Comparison of ENCODE assay signal across 18 cellular contexts in genomic region chr3:72990701-72991395, GRCh38.
"Had no signal": no experiment of that assay in that cellular context is flagged by ENCODE, and none has a peak within 500 bp of the region (broad histone marks: within the 10 kb centered on the region; RNA-seq: fewer than 3 reads in every experiment).

No MANE protein-coding gene starts in this region.

- H3K4me1 ChIP-seq: left lung, testis had no signal

- H3K4me2 ChIP-seq: smooth muscle cell had no signal

- H3K27me3 ChIP-seq: gastrocnemius medialis, heart left ventricle, left lung, ovary, stomach, testis had no signal

- H3K4me3 ChIP-seq: gastrocnemius medialis, heart left ventricle, left lung, ovary, smooth muscle cell, stomach, testis had no signal

- H3K4me3 Mint-ChIP-seq: activated CD4-positive, alpha-beta T cell treated with anti-CD3 and anti-CD28 coated beads, Interleukin-2, amount 10 ng/mL, durations not matched to agents 7 days and 5 days; activated naive CD8-positive, alpha-beta T cell; activated T-cell treated with anti-CD3 and anti-CD28 coated beads, Interleukin-2, amount 50 U/mL, for 72 hours; T-helper 1 cell treated with Interleukin-12 subunit alpha and Interleukin-12 subunit beta and Interleukin-4 antibody, amounts not matched to agents 30 μg/mL and 1 μg/mL, for 36 hours; type B pancreatic cell had no signal

- ATAC-seq: gastrocnemius medialis, heart left ventricle, left lung, sciatic nerve had no signal

- H3K36me3 Mint-ChIP-seq: activated naive CD8-positive, alpha-beta T cell had no signal

- H3K36me3 ChIP-seq: gastrocnemius medialis, heart left ventricle, left lung, ovary, stomach had no signal

- DNase-seq: activated CD4-positive, alpha-beta T cell treated with anti-CD3 and anti-CD28 coated beads, Interleukin-2, amount 10 ng/mL, durations not matched to agents 7 days and 5 days; activated CD8-positive, alpha-beta memory T cell treated with anti-CD3 and anti-CD28 coated beads for 24 hours; activated T-cell treated with anti-CD3 and anti-CD28 coated beads, Interleukin-2, amount 50 U/mL, for 72 hours; amniotic stem cell; erythroblast; gastrocnemius medialis; heart left ventricle; left lung; ovary; stimulated activated CD4-positive, alpha-beta T cell treated with anti-CD3 and anti-CD28 coated beads, Interleukin-4, amount 100 ng/mL, for 1 hour; stomach; testis had no signal

- H3K9me3 Mint-ChIP-seq: activated T-cell treated with anti-CD3 and anti-CD28 coated beads, Interleukin-2, amount 50 U/mL, for 72 hours had no signal

- H3K27ac ChIP-seq: gastrocnemius medialis, heart left ventricle, left lung, ovary, stomach, testis had no signal

- H3K27me3 Mint-ChIP-seq: activated CD4-positive, alpha-beta T cell treated with anti-CD3 and anti-CD28 coated beads, Interleukin-2, amount 10 ng/mL, durations not matched to agents 7 days and 5 days; activated naive CD8-positive, alpha-beta T cell; type B pancreatic cell had no signal

- H3K9me3 ChIP-seq: gastrocnemius medialis, ovary, testis had no signal

- H3K27ac Mint-ChIP-seq: activated CD4-positive, alpha-beta T cell treated with anti-CD3 and anti-CD28 coated beads, Interleukin-2, amount 10 ng/mL, durations not matched to agents 7 days and 5 days; activated naive CD8-positive, alpha-beta T cell; activated T-cell treated with anti-CD3 and anti-CD28 coated beads, Interleukin-2, amount 50 U/mL, for 72 hours; brain; T-helper 1 cell treated with Interleukin-12 subunit alpha and Interleukin-12 subunit beta and Interleukin-4 antibody, amounts not matched to agents 30 μg/mL and 1 μg/mL, for 36 hours; type B pancreatic cell had no signal
